In the genomic region with DNA sequence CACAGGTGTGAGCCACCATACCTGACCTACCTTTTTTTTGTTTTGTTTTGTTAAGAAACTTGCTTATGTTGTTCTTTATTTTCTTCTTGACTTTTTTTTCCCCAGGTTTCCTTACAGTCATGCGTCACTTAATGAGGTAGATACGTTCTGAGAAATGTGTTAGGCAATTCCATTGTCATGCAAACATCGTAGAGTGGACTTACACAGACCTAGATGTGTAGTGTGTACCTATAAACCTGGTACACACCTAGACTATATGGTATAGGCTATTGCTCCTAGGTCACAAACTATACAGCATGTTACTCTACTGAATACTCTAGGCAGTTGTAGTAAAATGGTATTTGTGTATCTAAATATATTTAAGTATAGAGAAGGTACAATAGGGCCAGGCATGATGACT, we compare ENCODE assay signal across 6 cellular contexts.
DNase-seq lines count a peak whose midpoint lies in the region; ATAC-seq, FAIRE-seq and TF ChIP-seq lines count a peak whose summit lies in the region.
"Not testable (repeated sequence)": the region's sequence is repeated elsewhere in the genome, so short reads cannot be mapped to it uniquely, and the experiment has no call there.

No MANE protein-coding gene starts in this region.

- not testable (repeated sequence) for TF ChIP-seq EP300 in A549 (IDR thresholded peaks at IDR 0.05)

- TF ChIP-seq RAD21 in A549 (conservative IDR thresholded peaks at IDR 0.05 in 1 of 2, IDR thresholded peaks at IDR 0.05 in 1 of 2), result not testable (repeated sequence)

- POLR2A ChIA-PET in A549 (lab: Yijun Ruan, JAX); PC-3 (lab: Charles Lee; ENCODE audit: unreplicated experiment): not testable (repeated sequence)

- not testable (repeated sequence) for DNase-seq in A549 (ENCODE audit: low read depth in 1 of 2, low spot score in 1 of 2); epithelial cell of prostate (ENCODE audit: low read depth, low spot score); mucosa of descending colon
- DNase-seq in PC-3 (peak; percentile 3), bronchial epithelial cell (ENCODE audit: low read depth) (peak; percentile 61)

- FAIRE-seq in A549 (lab: Jason Lieb, UNC), result peak; percentile 65
- FAIRE-seq in bronchial epithelial cell (lab: Jason Lieb, UNC), result not testable (repeated sequence)
- FAIRE-seq in islet of Langerhans (lab: Jason Lieb, UNC), result peak; percentile 65

- not testable (repeated sequence) for ATAC-seq in A549, PC-3
- ATAC-seq in mucosa of descending colon, result peak; percentile 95

- TF ChIP-seq CTCF in A549 (IDR thresholded peaks at IDR 0.05); PC-3 (conservative IDR thresholded peaks at IDR 0.05; ENCODE audit: low read depth, low read length); bronchial epithelial cell (IDR thresholded peaks at IDR 0.05; ENCODE audit: insufficient read depth, low read length, severe bottlenecking); mucosa of descending colon (IDR thresholded peaks at IDR 0.05): not testable (repeated sequence)

- CTCF ChIA-PET in A549 (lab: Yijun Ruan, JAX), result interaction anchor here (0.7 kb wide), 1 partner anchor 11 kb away, joined by 3 read pairs; no protein-coding TSS in a partner anchor
- CTCF ChIA-PET in PC-3 (lab: Charles Lee), result not testable (repeated sequence)

- H3K9ac ChIP-seq in PC-3 (ENCODE audit: low read length), result not testable (repeated sequence)

- not testable (repeated sequence) for H3K4me1 ChIP-seq in A549; PC-3 (ENCODE audit: insufficient read depth, low read length); mucosa of descending colon (ENCODE audit: low read depth)

- H3K27ac ChIP-seq in A549; PC-3 (ENCODE audit: low read length): not testable (repeated sequence)
- H3K27ac ChIP-seq in epithelial cell of prostate, result peak overlapping the region; percentile 20

- not testable (repeated sequence) for H4K20me1 ChIP-seq in PC-3 (ENCODE audit: low read length)

- H3K9me3 ChIP-seq in A549; PC-3 (ENCODE audit: low read length): not testable (repeated sequence)
- peaks cover 11% of the 10 kb centered on the region for H3K9me3 ChIP-seq in mucosa of descending colon

- not testable (repeated sequence) for BruUV-seq in PC-3 (replicated peaks; lab: Mats Ljungman, UMichigan)

- not testable (repeated sequence) for H3K4me2 ChIP-seq in A549
- 0 out of 2 replicates have a peak overlapping the region, but pooled peaks have one; percentile 31 for H3K4me2 ChIP-seq in PC-3 (ENCODE audit: low read length)

- H3K9me2 ChIP-seq in PC-3 (replicated peaks; ENCODE audit: low read length), result not testable (repeated sequence)

- H3K79me2 ChIP-seq in PC-3 (ENCODE audit: low read length), result not testable (repeated sequence)

- intact Hi-C loops in PC-3 (cut with micrococcal nuclease); mucosa of descending colon (cut with DNase I, micrococcal nuclease): not testable (repeated sequence)

- TF ChIP-seq POLR2A in A549 (IDR thresholded peaks at IDR 0.05; ENCODE audit: low read length), result not testable (repeated sequence)

- H3K4me3 ChIP-seq in A549; PC-3 (ENCODE audit: low read length); bronchial epithelial cell (ENCODE audit: low read depth, low read length); mucosa of descending colon: not testable (repeated sequence)

- H2AFZ ChIP-seq in PC-3 (ENCODE audit: low read length), result not testable (repeated sequence)

- not testable (repeated sequence) for H3K27me3 ChIP-seq in PC-3 (ENCODE audit: low read length); bronchial epithelial cell (ENCODE audit: control insufficient read depth, insufficient read depth, low read length)

- 38% methylated on average over 3 of the region's 3 CpGs for WGBS in A549 (ENCODE audit: missing lambda C conversion rate)

- H3F3A ChIP-seq in PC-3 (ENCODE audit: low read length, unreplicated experiment), result not testable (repeated sequence)

- H3K36me3 ChIP-seq in PC-3 (ENCODE audit: low read depth, low read length); bronchial epithelial cell (ENCODE audit: control insufficient read depth, insufficient read depth, low read length); mucosa of descending colon (ENCODE audit: low read depth): not testable (repeated sequence)
